In genomic region chrX:129600981-129601424, GRCh38 we compare ENCODE assay signal across 8 cellular contexts.
A peak's percentile ranks its signal among the peaks of the same experiment; 100 is the strongest.
DNase-seq lines count a peak whose midpoint lies in the region; ATAC-seq and TF ChIP-seq lines count a peak whose summit lies in the region.

No MANE protein-coding gene starts in this region.

- intact Hi-C loops in head of caudate nucleus (cut with DNase I), result loop anchor here (10.0 kb wide), 2 partner anchors 124 to 324 kb away; no protein-coding TSS in a partner anchor

- ATAC-seq in HG03342 (IDR thresholded peaks at IDR 0.05; ENCODE audit: unreplicated experiment) (peak; percentile 51), GM21737 (IDR thresholded peaks at IDR 0.05; ENCODE audit: unreplicated experiment) (no peak)

- H3K4me3 ChIP-seq in WI38 (ENCODE audit: low read depth, low read length) (no peak overlapping the region), retinal pigment epithelial cell (ENCODE audit: low read length) (no peak overlapping the region)

- DNase-seq in NCI-H510A treated with DMSO at 0.1 percent for 48 hours (lab: John Stamatoyannopoulos, UW), result peak; percentile 3
- no peak for DNase-seq in NCI-H510A (lab: John Stamatoyannopoulos, UW)
- DNase-seq in head of caudate nucleus, result peak in 41 of 42 donors; percentile 8 to 73 (median 47)
- no peak for DNase-seq in retinal pigment epithelial cell (ENCODE audit: low read depth)
- DNase-seq in NCI-H226, result no peak

- TF ChIP-seq CTCF in WI38 (IDR thresholded peaks at IDR 0.05; ENCODE audit: low read depth, low read length), result peak; percentile 71
- TF ChIP-seq CTCF in retinal pigment epithelial cell (conservative IDR thresholded peaks at IDR 0.05; ENCODE audit: low read depth, low read length), result peak; percentile 67

Comparison
In these comparisons a context has a peak if more than half of its experiments do, and no peak if none do; other contexts are left out.
1. DNase-seq: peak in NCI-H510A treated with DMSO at 0.1 percent for 48 hours (single experiment) and head of caudate nucleus (41 of 42); none in NCI-H510A (single experiment), retinal pigment epithelial cell (single experiment) and NCI-H226 (single experiment).